ENCODE assay signal across 7 cellular contexts in the genomic region with DNA sequence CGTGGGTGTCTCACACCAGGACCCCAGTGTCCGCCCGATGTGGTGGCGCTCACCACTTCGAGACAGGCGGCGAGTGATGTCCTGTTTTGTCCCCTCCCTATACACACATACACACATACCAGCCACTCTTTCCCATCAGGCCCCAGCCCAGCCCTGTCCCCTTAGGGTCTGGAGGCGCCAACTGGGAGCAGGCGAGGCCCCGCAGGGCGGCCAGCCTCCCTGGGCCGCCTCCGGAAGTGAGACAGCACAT. TPM values are rescaled to one million over a fixed set of nuclear protein-coding genes. Genes with fewer than 3 reads are reported as not detected.
DNase-seq lines count a peak whose midpoint lies in the region; ATAC-seq, FAIRE-seq and TF ChIP-seq lines count a peak whose summit lies in the region.

No MANE protein-coding gene starts in this region.

- H3K9me3 ChIP-seq in right cardiac atrium (ENCODE audit: control insufficient read depth, low read length) (no peaks in the 10 kb centered on the region), stomach (no peaks in the 10 kb centered on the region)

- POLR2A ChIA-PET in activated CD4-positive, alpha-beta memory T cell treated with anti-CD3 and anti-CD28 coated beads, Interleukin-2, amount 10 ng/mL, durations not matched to agents 7 days and 5 days (lab: Charles Lee): interaction anchor here (1.1 to 4.8 kb wide), 13 partner anchors 8 to 684 kb away, joined by 3 to 37 read pairs (median 9); a partner anchor contains a TSS

- CTCF ChIA-PET in activated CD4-positive, alpha-beta memory T cell treated with anti-CD3 and anti-CD28 coated beads, Interleukin-2, amount 10 ng/mL, durations not matched to agents 7 days and 5 days (lab: Charles Lee): interaction anchor here (0.6 to 3.9 kb wide), 5 partner anchors 9 to 871 kb away, joined by 3 to 19 read pairs (median 3); no protein-coding TSS in a partner anchor

- H3K4me1 ChIP-seq in right cardiac atrium (ENCODE audit: control insufficient read depth, insufficient read depth, low read length) (peaks cover 9% of the 10 kb centered on the region), stomach (peaks cover 78 to 92% (median 87%) of the 10 kb centered on the region in 4 donors)

- peaks cover 60% of the 10 kb centered on the region for H3K36me3 Mint-ChIP-seq in activated CD4-positive, alpha-beta memory T cell treated with anti-CD3 and anti-CD28 coated beads, Interleukin-2, amount 10 ng/mL, durations not matched to agents 7 days and 5 days (ENCODE audit: low read depth)

- DNase-seq in H54 (ENCODE audit: insufficient read length, low spot score) (no peak), right cardiac atrium (no peak), stomach (no peak)
- no peak for DNase-seq in activated CD4-positive, alpha-beta memory T cell treated with anti-CD3 and anti-CD28 coated beads, Interleukin-2, amount 10 ng/mL, durations not matched to agents 7 days and 5 days

- H3K4me1 Mint-ChIP-seq in activated CD4-positive, alpha-beta memory T cell treated with anti-CD3 and anti-CD28 coated beads, Interleukin-2, amount 10 ng/mL, durations not matched to agents 7 days and 5 days: peaks cover 49% of the 10 kb centered on the region

- H3K27ac Mint-ChIP-seq in activated CD4-positive, alpha-beta memory T cell treated with anti-CD3 and anti-CD28 coated beads, Interleukin-2, amount 10 ng/mL, durations not matched to agents 7 days and 5 days: peak overlapping the region; percentile 87

- no peak for FAIRE-seq in H54 (lab: Jason Lieb, UNC)

- ATAC-seq in right cardiac atrium: no peak
- ATAC-seq in HG03196 (IDR thresholded peaks at IDR 0.05; ENCODE audit: unreplicated experiment): no peak
- ATAC-seq in HG02852 (IDR thresholded peaks at IDR 0.05; ENCODE audit: unreplicated experiment): no peak
- no peak for ATAC-seq in GM18502 (IDR thresholded peaks at IDR 0.05; ENCODE audit: poor library complexity, unreplicated experiment)

- no peak for TF ChIP-seq EP300 in stomach (IDR thresholded peaks at IDR 0.05)

- TF ChIP-seq POLR2A in H54 (IDR thresholded peaks at IDR 0.05; ENCODE audit: low read depth, low read length) (peak; percentile 35; the same call in 1 of the 2 replicates), stomach (IDR thresholded peaks at IDR 0.05) (no peak)

- H3K27me3 Mint-ChIP-seq in activated CD4-positive, alpha-beta memory T cell treated with anti-CD3 and anti-CD28 coated beads, Interleukin-2, amount 10 ng/mL, durations not matched to agents 7 days and 5 days: no peaks in the 10 kb centered on the region

- peak overlapping the region; percentile 91 for H3K27ac ChIP-seq in right cardiac atrium (ENCODE audit: low read length)
- peak overlapping the region; percentile 81 to 100 (median 99) for H3K27ac ChIP-seq in stomach

- H3K36me3 ChIP-seq in stomach: peaks cover 21 to 44% (median 24%) of the 10 kb centered on the region in 4 donors

- H3K4me3 ChIP-seq in right cardiac atrium (ENCODE audit: low read length) (peak overlapping the region; percentile 97), stomach (peak overlapping the region; percentile 73 to 98 (median 91))

- TF ChIP-seq CTCF in stomach (IDR thresholded peaks at IDR 0.05): no peak

- no peaks in the 10 kb centered on the region for H3K27me3 ChIP-seq in right cardiac atrium (ENCODE audit: control insufficient read depth, insufficient read depth)
- no peaks in the 10 kb centered on the region for H3K27me3 ChIP-seq in stomach

- WGBS in right cardiac atrium: 2% methylated on average over 13 of the region's 13 CpGs
- WGBS in stomach, 5 donors: 4 to 29% (median 24%) methylated on average over 7 to 13 of the region's 13 CpGs

- H3K9me3 Mint-ChIP-seq in activated CD4-positive, alpha-beta memory T cell treated with anti-CD3 and anti-CD28 coated beads, Interleukin-2, amount 10 ng/mL, durations not matched to agents 7 days and 5 days: no peaks in the 10 kb centered on the region

- H3K4me3 Mint-ChIP-seq in activated CD4-positive, alpha-beta memory T cell treated with anti-CD3 and anti-CD28 coated beads, Interleukin-2, amount 10 ng/mL, durations not matched to agents 7 days and 5 days: peak overlapping the region; percentile 98

- intact Hi-C loops in right cardiac atrium (cut with DNase I) (no loop called here), stomach (cut with DNase I; ENCODE audit: low total_unique reads) (no loop called here)

RNA-seq across cellular contexts. Expression of a gene that starts 38.1 kb away (rescaled TPM):
- total RNA-seq in activated CD4-positive, alpha-beta memory T cell treated with anti-CD3 and anti-CD28 coated beads, Interleukin-2, amount 10 ng/mL, durations not matched to agents 7 days and 5 days: under 1 TPM; 0.65 to 0.95 TPM
- total RNA-seq in right cardiac atrium (1 to 10 TPM in 2 of 4 donors, under 1 TPM in 1, not detected in 1; 0.86 to 2.1 (median 1.4) TPM), stomach (not detected)
- polyA plus RNA-seq in right cardiac atrium (1.7 TPM), stomach (1 to 10 TPM in 1 of 3 donors, not detected in 2; 1.2 TPM)

RNA-seq across cellular contexts. Expression of a gene that starts 43.6 kb away (rescaled TPM):
- total RNA-seq in activated CD4-positive, alpha-beta memory T cell treated with anti-CD3 and anti-CD28 coated beads, Interleukin-2, amount 10 ng/mL, durations not matched to agents 7 days and 5 days: 10 to 100 TPM; 10.1 to 10.4 TPM
- total RNA-seq in right cardiac atrium (1 to 10 TPM; 3.4 to 6.4 (median 3.5) TPM), stomach (10 to 100 TPM in 1 of 5 donors, 1 to 10 TPM in 4; 2.2 to 14.0 (median 4.3) TPM)
- polyA plus RNA-seq in right cardiac atrium (2.3 TPM), stomach (1 to 10 TPM; 2.3 to 4.9 (median 3.0) TPM)
